ENCODE assay signal across 17 cellular contexts in the genomic region with DNA sequence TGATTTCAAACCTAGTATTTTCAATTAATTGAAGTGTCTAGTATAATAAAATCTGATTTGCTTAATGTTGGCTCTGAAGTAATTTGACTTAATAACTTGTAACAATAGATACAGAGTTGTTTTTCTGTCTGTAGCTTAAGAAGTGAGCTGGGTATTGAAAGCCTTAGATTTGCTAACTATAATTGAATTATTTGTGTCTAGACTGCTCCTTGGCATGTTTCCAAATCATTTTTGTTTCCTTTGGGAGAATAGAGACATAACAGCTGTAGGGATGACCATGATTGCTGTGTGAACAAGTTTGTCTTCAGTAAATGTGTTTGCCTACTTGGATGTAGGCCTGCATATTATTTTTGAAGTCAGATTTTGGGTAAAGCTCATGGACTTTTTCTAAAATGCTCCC.
DNase-seq lines count a peak whose midpoint lies in the region; ATAC-seq and TF ChIP-seq lines count a peak whose summit lies in the region.
"Had no signal": no experiment of that assay in that cellular context is flagged by ENCODE, and none has a peak within 500 bp of the region (broad histone marks: within the 10 kb centered on the region; RNA-seq: fewer than 3 reads in every experiment).

No MANE protein-coding gene starts in this region.

- peaks cover 6 to 13% of the 10 kb centered on the region in 2 donors for H3K36me3 Mint-ChIP-seq in activated naive CD4-positive, alpha-beta T cell treated with anti-CD3 and anti-CD28 coated beads, Interleukin-2, amount 50 U/mL, for 72 hours

- H3K27ac ChIP-seq in SJCRH30 = no peak overlapping the region; the same call in 1 of the 2 replicates
- H3K27ac ChIP-seq: heart left ventricle, PC-9, transverse colon had no signal

- no peaks in the 10 kb centered on the region for H3K27me3 ChIP-seq in SJCRH30
- H3K27me3 ChIP-seq: heart left ventricle, transverse colon had no signal

- peaks cover 15% of the 10 kb centered on the region for H3K4me1 ChIP-seq in SJCRH30

- H3K9me3 Mint-ChIP-seq in activated naive CD4-positive, alpha-beta T cell treated with anti-CD3 and anti-CD28 coated beads, Interleukin-2, amount 50 U/mL, for 72 hours = peaks cover 0 to 5% of the 10 kb centered on the region in 2 donors
- H3K9me3 Mint-ChIP-seq: activated naive CD4-positive, alpha-beta T cell treated with anti-CD3 and anti-CD28 coated beads, Interleukin-2, amount 10 ng/mL, durations not matched to agents 7 days and 5 days; stimulated activated memory B cell treated with anti-CD40 and anti-IgM and Interleukin-4, amounts not matched to agents 10 μg/mL and 1 μg/mL and 100 μg/mL, for 72 hours had no signal

- ATAC-seq in activated naive CD4-positive, alpha-beta T cell treated with anti-CD3 and anti-CD28 coated beads, Interleukin-2, amount 50 U/mL, for 72 hours = no peak
- ATAC-seq: heart left ventricle; stimulated activated memory B cell treated with anti-CD40 and anti-IgM and Interleukin-4, amounts not matched to agents 10 μg/mL and 1 μg/mL and 100 μg/mL, for 72 hours had no signal

- H3K36me3 ChIP-seq in SJCRH30 = no peaks in the 10 kb centered on the region; the same call in 1 of the 2 replicates
- H3K36me3 ChIP-seq: heart left ventricle, transverse colon had no signal

- DNase-seq in DMS79 (lab: John Stamatoyannopoulos, UW) (peak; percentile 39), NCI-H2029 (lab: John Stamatoyannopoulos, UW) (peak; percentile 26), SJCRH30 (peak; percentile 6 to 64), fibroblast of the aortic adventitia (ENCODE audit: low read depth) (peak; percentile 24), SKM-1 (lab: John Stamatoyannopoulos, UW; ENCODE audit: unreplicated experiment) (no peak), epidermal melanocyte (ENCODE audit: insufficient read length, low spot score) (no peak), SHP77 treated with DMSO at 0.1 percent for 48 hours (lab: John Stamatoyannopoulos, UW) (no peak)
- DNase-seq in activated naive CD4-positive, alpha-beta T cell treated with anti-CD3 and anti-CD28 coated beads, Interleukin-2, amount 50 U/mL, for 72 hours (ENCODE audit: low spot score in 2 of 2) = no peak
- DNase-seq: activated naive CD4-positive, alpha-beta T cell treated with anti-CD3 and anti-CD28 coated beads, Interleukin-2, amount 10 ng/mL, durations not matched to agents 7 days and 5 days; Calu3; heart left ventricle; Karpas-422; kidney; midbrain; PC-9; transverse colon had no signal

- H3K9me3 ChIP-seq in SJCRH30 (replicated peaks) = no peaks in the 10 kb centered on the region
- H3K9me3 ChIP-seq: transverse colon had no signal

- no peak overlapping the region for H3K27ac Mint-ChIP-seq in activated naive CD4-positive, alpha-beta T cell treated with anti-CD3 and anti-CD28 coated beads, Interleukin-2, amount 50 U/mL, for 72 hours
- H3K27ac Mint-ChIP-seq: activated naive CD4-positive, alpha-beta T cell treated with anti-CD3 and anti-CD28 coated beads, Interleukin-2, amount 10 ng/mL, durations not matched to agents 7 days and 5 days; stimulated activated memory B cell treated with anti-CD40 and anti-IgM and Interleukin-4, amounts not matched to agents 10 μg/mL and 1 μg/mL and 100 μg/mL, for 72 hours had no signal

- H3K4me3 ChIP-seq in SJCRH30 (no peak overlapping the region), fibroblast of the aortic adventitia (ENCODE audit: low read depth, low read length) (no peak overlapping the region)
- H3K4me3 ChIP-seq: heart left ventricle, PC-9, transverse colon had no signal

- TF ChIP-seq CTCF in fibroblast of the aortic adventitia (IDR thresholded peaks at IDR 0.05; ENCODE audit: insufficient read depth, low read length) = no peak

Comparison
In these comparisons a context has a peak if more than half of its experiments do, and no peak if none do; other contexts are left out.
1. DNase-seq: peak in DMS79 (single experiment), NCI-H2029 (single experiment), SJCRH30 (2 of 2) and fibroblast of the aortic adventitia (single experiment); none in SKM-1 (single experiment), epidermal melanocyte (single experiment), SHP77 treated with DMSO at 0.1 percent for 48 hours (single experiment) and activated naive CD4-positive, alpha-beta T cell treated with anti-CD3 and anti-CD28 coated beads, Interleukin-2, amount 50 U/mL, for 72 hours (0 of 2).